In genomic region chr2:128457006-128457604, GRCh38 we compare ENCODE assay signal across 1 cellular context.
TF ChIP-seq lines count a peak whose summit lies in the region.

No MANE protein-coding gene starts in this region.

TF ChIP-seq in IMR-90, 13 proteins besides CTCF, POLR2A, EP300 and RAD21:
- no peak for TF ChIP-seq MAFK (IDR thresholded peaks at IDR 0.05; ENCODE audit: low read depth, low read length)
- no peak for TF ChIP-seq NFE2L2 (IDR thresholded peaks at IDR 0.05; ENCODE audit: low read depth, low read length)
- no peak for TF ChIP-seq MAZ (IDR thresholded peaks at IDR 0.05; ENCODE audit: borderline replicate concordance, low read depth, low read length)
- TF ChIP-seq CEBPB (IDR thresholded peaks at IDR 0.05; ENCODE audit: low read depth, low read length), result no peak
- TF ChIP-seq SMC3 (IDR thresholded peaks at IDR 0.05; ENCODE audit: low read depth, low read length), result no peak
- no peak for TF ChIP-seq FOS (IDR thresholded peaks at IDR 0.05; ENCODE audit: low read depth, low read length)
- no peak for TF ChIP-seq ELK1 (IDR thresholded peaks at IDR 0.05; ENCODE audit: borderline replicate concordance, low read depth, low read length)
- no peak for TF ChIP-seq USF2 (IDR thresholded peaks at IDR 0.05; ENCODE audit: low read depth, low read length)
- no peak for TF ChIP-seq BHLHE40 (IDR thresholded peaks at IDR 0.05; ENCODE audit: low read depth, low read length)
- no peak for TF ChIP-seq RCOR1 (IDR thresholded peaks at IDR 0.05; ENCODE audit: insufficient replicate concordance, low read length)
- no peak for TF ChIP-seq MXI1 (IDR thresholded peaks at IDR 0.05; ENCODE audit: borderline replicate concordance, low read depth, low read length)
- no peak for TF ChIP-seq RFX5 (IDR thresholded peaks at IDR 0.05; ENCODE audit: low read depth, low read length)
- no peak for TF ChIP-seq CHD1 (IDR thresholded peaks at IDR 0.05; ENCODE audit: low read depth, low read length)
